ENCODE assay signal across 1 cellular context in genomic region chr19:2511570-2511969, GRCh38.
TF ChIP-seq lines count a peak whose summit lies in the region.

No MANE protein-coding gene starts in this region.

TF ChIP-seq in HepG2, 621 proteins besides CTCF, POLR2A, EP300 and RAD21 (continued from another document and continues in another):
- TF ChIP-seq HMGXB3 (CRISPR knock-in tag; IDR thresholded peaks at IDR 0.05; ENCODE audit: borderline replicate concordance) (no peak), ZNF468 (CRISPR knock-in tag; IDR thresholded peaks at IDR 0.05) (no peak), NFKB2 (CRISPR knock-in tag; IDR thresholded peaks at IDR 0.05; ENCODE audit: borderline replicate concordance) (no peak), HNRNPK (IDR thresholded peaks at IDR 0.05; ENCODE audit: low read depth, low read length, poor library complexity, severe bottlenecking) (no peak), ZNF629 (CRISPR knock-in tag; conservative IDR thresholded peaks at IDR 0.05) (no peak), ZNF10 (CRISPR knock-in tag; IDR thresholded peaks at IDR 0.05; ENCODE audit: borderline replicate concordance, low read depth) (no peak), PLRG1 (conservative IDR thresholded peaks at IDR 0.05) (no peak), ZNF441 (CRISPR knock-in tag; IDR thresholded peaks at IDR 0.05; ENCODE audit: borderline replicate concordance) (no peak), ZBTB1 (CRISPR knock-in tag; IDR thresholded peaks at IDR 0.05; ENCODE audit: borderline replicate concordance) (no peak), ZNF709 (CRISPR knock-in tag; IDR thresholded peaks at IDR 0.05) (no peak), PTBP1 (IDR thresholded peaks at IDR 0.05; ENCODE audit: low read depth, low read length, poor library complexity, severe bottlenecking) (no peak), MTF1 (CRISPR knock-in tag; IDR thresholded peaks at IDR 0.05) (no peak), CBX5 (CRISPR knock-in tag; IDR thresholded peaks at IDR 0.05; ENCODE audit: borderline replicate concordance) (no peak), ZNF768 (CRISPR knock-in tag; IDR thresholded peaks at IDR 0.05) (peak; percentile 33; the same call in 1 of the 2 replicates), ELF3 (CRISPR knock-in tag; IDR thresholded peaks at IDR 0.05) (0 out of 2 replicates have a peak, but pooled peaks have one; percentile 14), ZNF562 (CRISPR knock-in tag; IDR thresholded peaks at IDR 0.05; ENCODE audit: borderline replicate concordance) (no peak), ZNF772 (CRISPR knock-in tag; IDR thresholded peaks at IDR 0.05) (0 out of 2 replicates have a peak, but pooled peaks have one; percentile 16), CREB1 (IDR thresholded peaks at IDR 0.05) (no peak), CREB1 (CRISPR knock-in tag; IDR thresholded peaks at IDR 0.05) (no peak), FIP1L1 (IDR thresholded peaks at IDR 0.05; ENCODE audit: borderline replicate concordance, insufficient read depth, low read depth, low read length) (no peak), TIGD3 (CRISPR knock-in tag; IDR thresholded peaks at IDR 0.05; ENCODE audit: borderline replicate concordance) (no peak), HMG20A (CRISPR knock-in tag; IDR thresholded peaks at IDR 0.05; ENCODE audit: borderline replicate concordance) (no peak), RBM22 (optimal IDR thresholded peaks at IDR 0.05; ENCODE audit: low read length) (no peak), DNMT3B (CRISPR knock-in tag; conservative IDR thresholded peaks at IDR 0.05) (no peak), ZNF251 (CRISPR knock-in tag; IDR thresholded peaks at IDR 0.05) (no peak), NR2F1 (CRISPR knock-in tag; IDR thresholded peaks at IDR 0.05) (peak; percentile 41 to 57; a peak in 2 of 4 replicates)
- TF ChIP-seq, protein P1, sequence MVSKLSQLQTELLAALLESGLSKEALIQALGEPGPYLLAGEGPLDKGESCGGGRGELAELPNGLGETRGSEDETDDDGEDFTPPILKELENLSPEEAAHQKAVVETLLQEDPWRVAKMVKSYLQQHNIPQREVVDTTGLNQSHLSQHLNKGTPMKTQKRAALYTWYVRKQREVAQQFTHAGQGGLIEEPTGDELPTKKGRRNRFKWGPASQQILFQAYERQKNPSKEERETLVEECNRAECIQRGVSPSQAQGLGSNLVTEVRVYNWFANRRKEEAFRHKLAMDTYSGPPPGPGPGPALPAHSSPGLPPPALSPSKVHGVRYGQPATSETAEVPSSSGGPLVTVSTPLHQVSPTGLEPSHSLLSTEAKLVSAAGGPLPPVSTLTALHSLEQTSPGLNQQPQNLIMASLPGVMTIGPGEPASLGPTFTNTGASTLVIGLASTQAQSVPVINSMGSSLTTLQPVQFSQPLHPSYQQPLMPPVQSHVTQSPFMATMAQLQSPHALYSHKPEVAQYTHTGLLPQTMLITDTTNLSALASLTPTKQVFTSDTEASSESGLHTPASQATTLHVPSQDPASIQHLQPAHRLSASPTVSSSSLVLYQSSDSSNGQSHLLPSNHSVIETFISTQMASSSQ (IDR thresholded peaks at IDR 0.05; ENCODE audit: low read depth), result no peak
- TF ChIP-seq, protein P1 (CRISPR knock-in tag; IDR thresholded peaks at IDR 0.05; ENCODE audit: borderline replicate concordance), result no peak
- TF ChIP-seq, protein P2, sequence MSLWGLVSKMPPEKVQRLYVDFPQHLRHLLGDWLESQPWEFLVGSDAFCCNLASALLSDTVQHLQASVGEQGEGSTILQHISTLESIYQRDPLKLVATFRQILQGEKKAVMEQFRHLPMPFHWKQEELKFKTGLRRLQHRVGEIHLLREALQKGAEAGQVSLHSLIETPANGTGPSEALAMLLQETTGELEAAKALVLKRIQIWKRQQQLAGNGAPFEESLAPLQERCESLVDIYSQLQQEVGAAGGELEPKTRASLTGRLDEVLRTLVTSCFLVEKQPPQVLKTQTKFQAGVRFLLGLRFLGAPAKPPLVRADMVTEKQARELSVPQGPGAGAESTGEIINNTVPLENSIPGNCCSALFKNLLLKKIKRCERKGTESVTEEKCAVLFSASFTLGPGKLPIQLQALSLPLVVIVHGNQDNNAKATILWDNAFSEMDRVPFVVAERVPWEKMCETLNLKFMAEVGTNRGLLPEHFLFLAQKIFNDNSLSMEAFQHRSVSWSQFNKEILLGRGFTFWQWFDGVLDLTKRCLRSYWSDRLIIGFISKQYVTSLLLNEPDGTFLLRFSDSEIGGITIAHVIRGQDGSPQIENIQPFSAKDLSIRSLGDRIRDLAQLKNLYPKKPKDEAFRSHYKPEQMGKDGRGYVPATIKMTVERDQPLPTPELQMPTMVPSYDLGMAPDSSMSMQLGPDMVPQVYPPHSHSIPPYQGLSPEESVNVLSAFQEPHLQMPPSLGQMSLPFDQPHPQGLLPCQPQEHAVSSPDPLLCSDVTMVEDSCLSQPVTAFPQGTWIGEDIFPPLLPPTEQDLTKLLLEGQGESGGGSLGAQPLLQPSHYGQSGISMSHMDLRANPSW (CRISPR knock-in tag; IDR thresholded peaks at IDR 0.05; ENCODE audit: borderline replicate concordance), result no peak
- TF ChIP-seq, protein P3, sequence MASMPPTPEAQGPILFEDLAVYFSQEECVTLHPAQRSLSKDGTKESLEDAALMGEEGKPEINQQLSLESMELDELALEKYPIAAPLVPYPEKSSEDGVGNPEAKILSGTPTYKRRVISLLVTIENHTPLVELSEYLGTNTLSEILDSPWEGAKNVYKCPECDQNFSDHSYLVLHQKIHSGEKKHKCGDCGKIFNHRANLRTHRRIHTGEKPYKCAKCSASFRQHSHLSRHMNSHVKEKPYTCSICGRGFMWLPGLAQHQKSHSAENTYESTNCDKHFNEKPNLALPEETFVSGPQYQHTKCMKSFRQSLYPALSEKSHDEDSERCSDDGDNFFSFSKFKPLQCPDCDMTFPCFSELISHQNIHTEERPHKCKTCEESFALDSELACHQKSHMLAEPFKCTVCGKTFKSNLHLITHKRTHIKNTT (CRISPR knock-in tag; IDR thresholded peaks at IDR 0.05), result no peak
- TF ChIP-seq, protein P4, sequence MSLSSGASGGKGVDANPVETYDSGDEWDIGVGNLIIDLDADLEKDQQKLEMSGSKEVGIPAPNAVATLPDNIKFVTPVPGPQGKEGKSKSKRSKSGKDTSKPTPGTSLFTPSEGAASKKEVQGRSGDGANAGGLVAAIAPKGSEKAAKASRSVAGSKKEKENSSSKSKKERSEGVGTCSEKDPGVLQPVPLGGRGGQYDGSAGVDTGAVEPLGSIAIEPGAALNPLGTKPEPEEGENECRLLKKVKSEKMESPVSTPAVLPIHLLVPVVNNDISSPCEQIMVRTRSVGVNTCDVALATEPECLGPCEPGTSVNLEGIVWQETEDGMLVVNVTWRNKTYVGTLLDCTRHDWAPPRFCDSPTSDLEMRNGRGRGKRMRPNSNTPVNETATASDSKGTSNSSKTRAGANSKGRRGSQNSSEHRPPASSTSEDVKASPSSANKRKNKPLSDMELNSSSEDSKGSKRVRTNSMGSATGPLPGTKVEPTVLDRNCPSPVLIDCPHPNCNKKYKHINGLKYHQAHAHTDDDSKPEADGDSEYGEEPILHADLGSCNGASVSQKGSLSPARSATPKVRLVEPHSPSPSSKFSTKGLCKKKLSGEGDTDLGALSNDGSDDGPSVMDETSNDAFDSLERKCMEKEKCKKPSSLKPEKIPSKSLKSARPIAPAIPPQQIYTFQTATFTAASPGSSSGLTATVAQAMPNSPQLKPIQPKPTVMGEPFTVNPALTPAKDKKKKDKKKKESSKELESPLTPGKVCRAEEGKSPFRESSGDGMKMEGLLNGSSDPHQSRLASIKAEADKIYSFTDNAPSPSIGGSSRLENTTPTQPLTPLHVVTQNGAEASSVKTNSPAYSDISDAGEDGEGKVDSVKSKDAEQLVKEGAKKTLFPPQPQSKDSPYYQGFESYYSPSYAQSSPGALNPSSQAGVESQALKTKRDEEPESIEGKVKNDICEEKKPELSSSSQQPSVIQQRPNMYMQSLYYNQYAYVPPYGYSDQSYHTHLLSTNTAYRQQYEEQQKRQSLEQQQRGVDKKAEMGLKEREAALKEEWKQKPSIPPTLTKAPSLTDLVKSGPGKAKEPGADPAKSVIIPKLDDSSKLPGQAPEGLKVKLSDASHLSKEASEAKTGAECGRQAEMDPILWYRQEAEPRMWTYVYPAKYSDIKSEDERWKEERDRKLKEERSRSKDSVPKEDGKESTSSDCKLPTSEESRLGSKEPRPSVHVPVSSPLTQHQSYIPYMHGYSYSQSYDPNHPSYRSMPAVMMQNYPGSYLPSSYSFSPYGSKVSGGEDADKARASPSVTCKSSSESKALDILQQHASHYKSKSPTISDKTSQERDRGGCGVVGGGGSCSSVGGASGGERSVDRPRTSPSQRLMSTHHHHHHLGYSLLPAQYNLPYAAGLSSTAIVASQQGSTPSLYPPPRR (CRISPR knock-in tag; IDR thresholded peaks at IDR 0.05; ENCODE audit: borderline replicate concordance), result no peak; the same call in 1 of the 2 replicates
- TF ChIP-seq, protein P5, sequence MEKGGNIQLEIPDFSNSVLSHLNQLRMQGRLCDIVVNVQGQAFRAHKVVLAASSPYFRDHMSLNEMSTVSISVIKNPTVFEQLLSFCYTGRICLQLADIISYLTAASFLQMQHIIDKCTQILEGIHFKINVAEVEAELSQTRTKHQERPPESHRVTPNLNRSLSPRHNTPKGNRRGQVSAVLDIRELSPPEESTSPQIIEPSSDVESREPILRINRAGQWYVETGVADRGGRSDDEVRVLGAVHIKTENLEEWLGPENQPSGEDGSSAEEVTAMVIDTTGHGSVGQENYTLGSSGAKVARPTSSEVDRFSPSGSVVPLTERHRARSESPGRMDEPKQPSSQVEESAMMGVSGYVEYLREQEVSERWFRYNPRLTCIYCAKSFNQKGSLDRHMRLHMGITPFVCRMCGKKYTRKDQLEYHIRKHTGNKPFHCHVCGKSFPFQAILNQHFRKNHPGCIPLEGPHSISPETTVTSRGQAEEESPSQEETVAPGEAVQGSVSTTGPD (CRISPR knock-in tag; IDR thresholded peaks at IDR 0.05), result no peak
- TF ChIP-seq, protein P6, sequence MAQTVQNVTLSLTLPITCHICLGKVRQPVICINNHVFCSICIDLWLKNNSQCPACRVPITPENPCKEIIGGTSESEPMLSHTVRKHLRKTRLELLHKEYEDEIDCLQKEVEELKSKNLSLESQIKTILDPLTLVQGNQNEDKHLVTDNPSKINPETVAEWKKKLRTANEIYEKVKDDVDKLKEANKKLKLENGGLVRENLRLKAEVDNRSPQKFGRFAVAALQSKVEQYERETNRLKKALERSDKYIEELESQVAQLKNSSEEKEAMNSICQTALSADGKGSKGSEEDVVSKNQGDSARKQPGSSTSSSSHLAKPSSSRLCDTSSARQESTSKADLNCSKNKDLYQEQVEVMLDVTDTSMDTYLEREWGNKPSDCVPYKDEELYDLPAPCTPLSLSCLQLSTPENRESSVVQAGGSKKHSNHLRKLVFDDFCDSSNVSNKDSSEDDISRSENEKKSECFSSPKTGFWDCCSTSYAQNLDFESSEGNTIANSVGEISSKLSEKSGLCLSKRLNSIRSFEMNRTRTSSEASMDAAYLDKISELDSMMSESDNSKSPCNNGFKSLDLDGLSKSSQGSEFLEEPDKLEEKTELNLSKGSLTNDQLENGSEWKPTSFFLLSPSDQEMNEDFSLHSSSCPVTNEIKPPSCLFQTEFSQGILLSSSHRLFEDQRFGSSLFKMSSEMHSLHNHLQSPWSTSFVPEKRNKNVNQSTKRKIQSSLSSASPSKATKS (CRISPR knock-in tag; IDR thresholded peaks at IDR 0.05), result no peak
